30 cellular contexts compared by ENCODE assay signal in genomic region chr9:131936929-131937328, GRCh38.
"Had no signal": no experiment of that assay in that cellular context is flagged by ENCODE, and none has a peak within 500 bp of the region (broad histone marks: within the 10 kb centered on the region; RNA-seq: fewer than 3 reads in every experiment).

No MANE protein-coding gene starts in this region.

- ATAC-seq: activated CD4-positive, alpha-beta T cell treated with anti-CD3 and anti-CD28 coated beads for 36 hours; activated CD4-positive, CD25-positive, alpha-beta regulatory T cell treated with anti-CD3 and anti-CD28 coated beads, Interleukin-2, amount 50 U/mL, for 24 hours; activated CD8-positive, alpha-beta T cell treated with anti-CD3 and anti-CD28 coated beads, Interleukin-2, amount 10 ng/mL, durations not matched to agents 7 days and 5 days; body of pancreas; Panc1 had no signal

- H3K27me3 Mint-ChIP-seq: activated CD4-positive, alpha-beta T cell treated with anti-CD3 and anti-CD28 coated beads for 36 hours; activated CD4-positive, alpha-beta T cell treated with anti-CD3 and anti-CD28 coated beads, Interleukin-2, amount 10 ng/mL, durations not matched to agents 7 days and 5 days; activated naive CD4-positive, alpha-beta T cell treated with anti-CD3 and anti-CD28 coated beads, Interleukin-2, amount 50 U/mL, for 24 hours; activated naive CD8-positive, alpha-beta T cell treated with anti-CD3 and anti-CD28 coated beads, Interleukin-2, amount 10 ng/mL, durations not matched to agents 7 days and 5 days; activated T-cell treated with anti-CD3 and anti-CD28 coated beads, Interleukin-2, amount 50 U/mL, for 24 hours had no signal

- H3K27ac Mint-ChIP-seq: activated CD4-positive, alpha-beta T cell treated with anti-CD3 and anti-CD28 coated beads for 36 hours; activated CD4-positive, alpha-beta T cell treated with anti-CD3 and anti-CD28 coated beads, Interleukin-2, amount 10 ng/mL, durations not matched to agents 7 days and 5 days; activated CD8-positive, alpha-beta T cell treated with anti-CD3 and anti-CD28 coated beads, Interleukin-2, amount 10 ng/mL, durations not matched to agents 7 days and 5 days; activated naive CD4-positive, alpha-beta T cell treated with anti-CD3 and anti-CD28 coated beads, Interleukin-2, amount 50 U/mL, for 24 hours; activated naive CD8-positive, alpha-beta T cell treated with anti-CD3 and anti-CD28 coated beads, Interleukin-2, amount 10 ng/mL, durations not matched to agents 7 days and 5 days; activated T-cell treated with anti-CD3 and anti-CD28 coated beads, Interleukin-2, amount 50 U/mL, for 24 hours; activated T-helper 2 cell treated with anti-CD3 and anti-CD28 coated beads, Interferon-gamma antibody, Interleukin-2, Interleukin-4, amounts not matched to agents 10 μg/mL and 5 μg/mL and 100 μg/mL, durations not matched to agents 14 hours and 24 hours and 36 hours; T-helper 1 cell treated with Interleukin-12 subunit alpha and Interleukin-12 subunit beta and Interleukin-4 antibody, amounts not matched to agents 30 μg/mL and 1 μg/mL, for 36 hours; T-helper 2 cell treated with Interferon-gamma antibody and Interleukin-4, amounts not matched to agents 5 μg/mL and 100 μg/mL, for 36 hours had no signal

- H3K9me3 Mint-ChIP-seq: activated naive CD4-positive, alpha-beta T cell treated with anti-CD3 and anti-CD28 coated beads, Interleukin-2, amount 50 U/mL, for 24 hours; activated naive CD8-positive, alpha-beta T cell treated with anti-CD3 and anti-CD28 coated beads, Interleukin-2, amount 10 ng/mL, durations not matched to agents 7 days and 5 days; activated T-cell treated with anti-CD3 and anti-CD28 coated beads, Interleukin-2, amount 50 U/mL, for 24 hours; activated T-helper 2 cell treated with anti-CD3 and anti-CD28 coated beads, Interferon-gamma antibody, Interleukin-2, Interleukin-4, amounts not matched to agents 10 μg/mL and 5 μg/mL and 100 μg/mL, durations not matched to agents 14 hours and 24 hours and 36 hours; T-helper 1 cell treated with Interleukin-12 subunit alpha and Interleukin-12 subunit beta and Interleukin-4 antibody, amounts not matched to agents 30 μg/mL and 1 μg/mL, for 36 hours; T-helper 2 cell treated with Interferon-gamma antibody and Interleukin-4, amounts not matched to agents 5 μg/mL and 100 μg/mL, for 36 hours had no signal

- H3K4me1 Mint-ChIP-seq: activated CD4-positive, alpha-beta T cell treated with anti-CD3 and anti-CD28 coated beads for 36 hours; activated CD4-positive, alpha-beta T cell treated with anti-CD3 and anti-CD28 coated beads, Interleukin-2, amount 10 ng/mL, durations not matched to agents 7 days and 5 days; activated naive CD8-positive, alpha-beta T cell treated with anti-CD3 and anti-CD28 coated beads, Interleukin-2, amount 10 ng/mL, durations not matched to agents 7 days and 5 days had no signal

- H3K36me3 ChIP-seq: breast epithelium had no signal

- H3K4me1 ChIP-seq: ascending aorta, body of pancreas, breast epithelium, SJSA1 had no signal

- DNase-seq: activated CD4-positive, alpha-beta T cell treated with anti-CD3 and anti-CD28 coated beads for 36 hours; activated CD4-positive, alpha-beta T cell treated with anti-CD3 and anti-CD28 coated beads, Interleukin-2, amount 10 ng/mL, durations not matched to agents 7 days and 5 days; activated CD4-positive, alpha-beta T cell treated with anti-CD3 and anti-CD28 coated beads, Interleukin-2, amount 50 U/mL, for 48 hours; activated CD8-positive, alpha-beta T cell treated with anti-CD3 and anti-CD28 coated beads, Interleukin-2, amount 10 ng/mL, durations not matched to agents 7 days and 5 days; activated gamma-delta T cell; activated naive CD4-positive, alpha-beta T cell treated with Interleukin-2 at 50 U/mL for 16 hours; activated naive CD8-positive, alpha-beta T cell treated with anti-CD3 and anti-CD28 coated beads, Interleukin-2, amount 10 ng/mL, durations not matched to agents 7 days and 5 days; activated T-cell treated with anti-CD3 and anti-CD28 coated beads, Interleukin-2, amount 50 U/mL, for 24 hours; amygdala; body of pancreas; MG63; NCI-H1048; NCI-H1105 treated with DMSO at 0.1 percent for 48 hours; NCI-H1436; NCI-H2029; NCI-H2107; NCI-H226; NCI-H446 treated with DMSO at 0.1 percent for 48 hours; SHP77; SK-N-SH had no signal

- H3K27me3 ChIP-seq: ascending aorta, body of pancreas, breast epithelium, MG63, SJSA1 had no signal

- H3K27ac ChIP-seq: ascending aorta, body of pancreas, breast epithelium, SJSA1 had no signal

- H3K4me3 ChIP-seq: ascending aorta, body of pancreas, breast epithelium, MG63, SJSA1 had no signal

- H3K4me2 ChIP-seq: SK-N-SH had no signal

- H3K4me3 Mint-ChIP-seq: activated CD4-positive, alpha-beta T cell treated with anti-CD3 and anti-CD28 coated beads for 36 hours; activated CD4-positive, alpha-beta T cell treated with anti-CD3 and anti-CD28 coated beads, Interleukin-2, amount 10 ng/mL, durations not matched to agents 7 days and 5 days; activated CD8-positive, alpha-beta T cell treated with anti-CD3 and anti-CD28 coated beads, Interleukin-2, amount 10 ng/mL, durations not matched to agents 7 days and 5 days; activated naive CD4-positive, alpha-beta T cell treated with anti-CD3 and anti-CD28 coated beads, Interleukin-2, amount 50 U/mL, for 24 hours; activated naive CD8-positive, alpha-beta T cell treated with anti-CD3 and anti-CD28 coated beads, Interleukin-2, amount 10 ng/mL, durations not matched to agents 7 days and 5 days; activated T-cell treated with anti-CD3 and anti-CD28 coated beads, Interleukin-2, amount 50 U/mL, for 24 hours; T-helper 1 cell treated with Interleukin-12 subunit alpha and Interleukin-12 subunit beta and Interleukin-4 antibody, amounts not matched to agents 30 μg/mL and 1 μg/mL, for 36 hours; T-helper 2 cell treated with Interferon-gamma antibody and Interleukin-4, amounts not matched to agents 5 μg/mL and 100 μg/mL, for 36 hours had no signal

- H3K9me2 ChIP-seq: SK-N-SH had no signal

- FAIRE-seq: TTC549 had no signal

- H3K9me3 ChIP-seq: ascending aorta, body of pancreas, breast epithelium, SJSA1, SK-N-SH had no signal
